In the genomic region with DNA sequence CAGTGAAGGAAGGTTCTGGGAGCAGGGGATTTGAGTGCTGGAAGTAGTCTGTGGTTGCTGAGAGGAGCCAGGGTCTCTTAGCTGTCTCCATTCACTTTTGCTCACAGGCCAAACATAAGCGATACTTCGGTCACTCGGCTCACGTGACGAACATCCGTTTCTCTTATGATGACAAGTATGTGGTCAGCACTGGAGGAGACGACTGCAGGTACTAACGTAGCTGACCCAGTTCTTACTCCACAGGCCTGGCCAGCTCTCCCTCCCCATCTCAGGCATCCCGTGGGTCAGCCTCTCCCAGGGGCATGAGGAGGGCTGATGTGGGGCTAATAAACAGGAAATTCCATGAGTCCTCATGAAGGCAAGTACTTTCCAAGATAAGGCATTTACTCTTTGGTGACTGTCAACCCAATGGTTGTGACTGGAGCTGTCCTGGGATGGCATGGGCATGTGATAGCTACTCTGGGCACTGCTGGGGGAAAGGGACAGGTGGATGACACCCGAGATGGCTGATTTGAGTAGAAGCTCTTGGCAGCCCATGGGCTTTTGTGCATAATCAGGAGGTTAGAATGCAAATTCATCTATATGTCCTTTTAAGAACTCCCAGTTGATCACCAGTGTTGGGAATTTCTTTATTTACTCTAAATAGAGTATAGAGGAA, we compare ENCODE assay signal across 1 cellular context.
A peak's percentile ranks its signal among the peaks of the same experiment; 100 is the strongest.
TF ChIP-seq lines count a peak whose summit lies in the region.

No MANE protein-coding gene starts in this region.

TF ChIP-seq in IMR-90, 13 proteins besides CTCF, POLR2A, EP300 and RAD21:
- TF ChIP-seq MAZ (IDR thresholded peaks at IDR 0.05; ENCODE audit: borderline replicate concordance, low read depth, low read length): no peak
- TF ChIP-seq, protein P1, sequence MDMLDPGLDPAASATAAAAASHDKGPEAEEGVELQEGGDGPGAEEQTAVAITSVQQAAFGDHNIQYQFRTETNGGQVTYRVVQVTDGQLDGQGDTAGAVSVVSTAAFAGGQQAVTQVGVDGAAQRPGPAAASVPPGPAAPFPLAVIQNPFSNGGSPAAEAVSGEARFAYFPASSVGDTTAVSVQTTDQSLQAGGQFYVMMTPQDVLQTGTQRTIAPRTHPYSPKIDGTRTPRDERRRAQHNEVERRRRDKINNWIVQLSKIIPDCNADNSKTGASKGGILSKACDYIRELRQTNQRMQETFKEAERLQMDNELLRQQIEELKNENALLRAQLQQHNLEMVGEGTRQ (IDR thresholded peaks at IDR 0.05; ENCODE audit: low read depth, low read length): 0 out of 2 replicates have a peak, but pooled peaks have one; percentile 6
